ENCODE assay signal across 9 cellular contexts in genomic region chr14:54857830-54858269, GRCh38. TPM values are rescaled to one million over a fixed set of nuclear protein-coding genes. Genes with fewer than 3 reads are reported as not detected.
DNase-seq lines count a peak whose midpoint lies in the region; ATAC-seq and TF ChIP-seq lines count a peak whose summit lies in the region.
"Had no signal": no experiment of that assay in that cellular context is flagged by ENCODE, and none has a peak within 500 bp of the region (broad histone marks: within the 10 kb centered on the region; RNA-seq: fewer than 3 reads in every experiment).

No MANE protein-coding gene starts in this region.

- H3K4me1 ChIP-seq in CD8-positive, alpha-beta memory T cell (ENCODE audit: insufficient read depth, low read length): no peaks in the 10 kb centered on the region

- no peak overlapping the region for H3K4me3 ChIP-seq in CD8-positive, alpha-beta memory T cell (ENCODE audit: low read length)

- H3K36me3 ChIP-seq in CD8-positive, alpha-beta memory T cell (ENCODE audit: insufficient read depth, low read length): peaks cover 7% of the 10 kb centered on the region

- TF ChIP-seq CTCF in omental fat pad (IDR thresholded peaks at IDR 0.05): no peak

- DNase-seq in RPMI8226 (peak; percentile 2), omental fat pad (ENCODE audit: low spot score) (no peak), NCI-H2171 treated with DMSO at 0.1 percent for 48 hours (lab: John Stamatoyannopoulos, UW) (no peak)
- DNase-seq in CD8-positive, alpha-beta memory T cell: no peak

- H3K4me3 Mint-ChIP-seq in CD8-positive, alpha-beta memory T cell: no peak overlapping the region
- H3K4me3 Mint-ChIP-seq: neural crest cell had no signal

- H3K27ac Mint-ChIP-seq in CD8-positive, alpha-beta memory T cell: peak overlapping the region in 1 of 8 donors; percentile 60

- H3K4me1 Mint-ChIP-seq in CD8-positive, alpha-beta memory T cell: peaks cover 18 to 31% (median 26%) of the 10 kb centered on the region in 3 donors
- H3K4me1 Mint-ChIP-seq: neural crest cell had no signal

- H3K27me3 Mint-ChIP-seq in CD8-positive, alpha-beta memory T cell: no peaks in the 10 kb centered on the region

- H3K27ac ChIP-seq in CD8-positive, alpha-beta memory T cell (ENCODE audit: low read depth, low read length): no peak overlapping the region

- no peaks in the 10 kb centered on the region for H3K27me3 ChIP-seq in CD8-positive, alpha-beta memory T cell (ENCODE audit: insufficient read depth, low read length, poor library complexity, severe bottlenecking)

- CTCF ChIA-PET in CD8-positive, alpha-beta memory T cell (lab: Charles Lee): no interaction called here

- H3K9me3 Mint-ChIP-seq in CD8-positive, alpha-beta memory T cell: no peaks in the 10 kb centered on the region
- H3K9me3 Mint-ChIP-seq: neural crest cell had no signal

- no peaks in the 10 kb centered on the region for H3K9me3 ChIP-seq in CD8-positive, alpha-beta memory T cell (ENCODE audit: low read length)

- POLR2A ChIA-PET in CD8-positive, alpha-beta memory T cell (lab: Charles Lee): no interaction called here

- H3K36me3 Mint-ChIP-seq in CD8-positive, alpha-beta memory T cell: peaks cover 2 to 57% (median 10%) of the 10 kb centered on the region in 3 donors

- ATAC-seq in GM18867 (IDR thresholded peaks at IDR 0.05; ENCODE audit: unreplicated experiment) (peak; percentile 83), HG02678 (IDR thresholded peaks at IDR 0.05; ENCODE audit: unreplicated experiment) (peak; percentile 79), omental fat pad (ENCODE audit: low FRiP score) (peak; percentile 47), HG03097 (IDR thresholded peaks at IDR 0.05; ENCODE audit: low FRiP score, unreplicated experiment) (no peak), HG03039 (IDR thresholded peaks at IDR 0.05; ENCODE audit: unreplicated experiment) (no peak)

RNA-seq across cellular contexts. Expression of gene GCH1, which starts 44.8 kb away (rescaled TPM):
- total RNA-seq in omental fat pad: 10 to 100 TPM in 3 of 4 donors, 1 to 10 TPM in 1; 9.4 to 27.9 (median 18.7) TPM
- total RNA-seq in CD8-positive, alpha-beta memory T cell: 10 to 100 TPM; 26.4 TPM
- polyA plus RNA-seq in CD8-positive, alpha-beta memory T cell: 35.3 TPM

Comparison
In these comparisons a context has a peak if more than half of its experiments do, and no peak if none do; other contexts are left out.
1. ATAC-seq: peak in GM18867 (single experiment), HG02678 (single experiment) and omental fat pad (single experiment); none in HG03097 (single experiment) and HG03039 (single experiment).